Comparison of ENCODE assay signal across 23 cellular contexts in the genomic region with DNA sequence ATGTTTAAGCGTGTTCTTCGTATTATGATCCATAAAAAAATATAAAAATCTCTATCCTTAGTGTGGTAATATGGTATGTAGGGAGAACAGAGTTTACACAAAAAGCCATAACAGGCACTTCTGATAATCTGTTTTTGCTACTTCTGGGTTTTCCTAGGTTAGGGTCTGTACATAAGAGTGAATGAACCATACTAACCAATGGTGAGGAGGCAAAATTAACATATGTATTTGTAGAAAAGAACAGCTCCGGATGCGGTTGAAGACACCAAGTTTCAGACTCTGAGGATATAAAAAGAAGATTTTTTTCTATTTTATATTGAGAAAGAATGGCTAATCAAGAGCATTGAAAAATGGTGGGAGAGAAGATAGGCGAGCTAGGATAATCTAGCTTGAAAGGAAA.
"Had no signal": no experiment of that assay in that cellular context is flagged by ENCODE, and none has a peak within 500 bp of the region (broad histone marks: within the 10 kb centered on the region; RNA-seq: fewer than 3 reads in every experiment).

No MANE protein-coding gene starts in this region.

- H3K36me3 ChIP-seq: SJSA1 had no signal

- H3K9ac ChIP-seq: KMS-11, SK-N-SH had no signal

- H3K27ac ChIP-seq: HL-60, KMS-11, SJSA1 had no signal

- DNase-seq: Kasumi-1, MV-4-11, NCI-H1048, NCI-H1105, NCI-H1436 treated with DMSO at 0.1 percent for 48 hours, NCI-H1694, NCI-H187 treated with DMSO at 0.1 percent for 48 hours, NCI-H2029 treated with DMSO at 0.1 percent for 48 hours, NCI-H2171 treated with DMSO at 0.1 percent for 48 hours, NCI-H345, NCI-H446 treated with DMSO at 0.1 percent for 48 hours, NCI-H510A treated with DMSO at 0.1 percent for 48 hours, NCI-H526, NCI-H748 treated with DMSO at 0.1 percent for 48 hours, Right ventricle myocardium superior, RPMI8226, SIG-M5, SK-N-SH, SW 1271 had no signal

- H3K4me1 ChIP-seq: SJSA1 had no signal

- H3K4me2 ChIP-seq: KMS-11, SK-N-SH had no signal

- ATAC-seq: K562 had no signal

- H3K4me3 ChIP-seq: K562, SJSA1 had no signal

- H3K27me3 ChIP-seq: SJSA1 had no signal

- H3K9me3 ChIP-seq: SJSA1, SK-N-SH had no signal

- H3K9me2 ChIP-seq: SK-N-SH had no signal
